24 cellular contexts compared by ENCODE assay signal in genomic region chr15:49844390-49844789, GRCh38.
DNase-seq lines count a peak whose midpoint lies in the region; ATAC-seq, FAIRE-seq and TF ChIP-seq lines count a peak whose summit lies in the region.
"Had no signal": no experiment of that assay in that cellular context is flagged by ENCODE, and none has a peak within 500 bp of the region (broad histone marks: within the 10 kb centered on the region; RNA-seq: fewer than 3 reads in every experiment).

No MANE protein-coding gene starts in this region.

- H3K14ac ChIP-seq in IMR-90 (replicated peaks; ENCODE audit: low read depth, low read length) = no peak overlapping the region

- peak overlapping the region in 1 of 2 experiments; percentile 35; a peak in 1 of 4 replicates for H4K8ac ChIP-seq in IMR-90 (ENCODE audit: low read depth in 2 of 2, low read length in 2 of 2)

- CTCF ChIA-PET in A549 (lab: Yijun Ruan, JAX) (interaction anchor here (1.0 to 1.3 kb wide), 3 partner anchors 10 to 14 kb away, joined by 3 read pairs; no protein-coding TSS in a partner anchor), IMR-90 (lab: Yijun Ruan, JAX) (no interaction called here)

- peaks cover under 1% of the 10 kb centered on the region for H3K9me3 Mint-ChIP-seq in endothelial cell (ENCODE audit: unreplicated experiment)

- dilution Hi-C loops in IMR-90 (cut with HindIII; ENCODE audit: low sequenced_read_pairs, unreplicated experiment) = no loop called here

- peak overlapping the region; percentile 32; the same call in 1 of the 2 replicates for H4K5ac ChIP-seq in IMR-90 (ENCODE audit: low read depth, low read length)

- H3K56ac ChIP-seq in IMR-90 (ENCODE audit: extremely low read depth, insufficient read depth, low read length) = no peak overlapping the region

- H2AK5ac ChIP-seq in IMR-90 (ENCODE audit: low read depth, low read length) = 0 out of 2 replicates have a peak overlapping the region, but pooled peaks have one; percentile 35

- peaks cover 9% of the 10 kb centered on the region for H3K27me3 Mint-ChIP-seq in endothelial cell (ENCODE audit: unreplicated experiment)
- H3K27me3 Mint-ChIP-seq: CD4-positive, CD25-positive, alpha-beta regulatory T cell had no signal

- no TSS peak for BruUV-seq in IMR-90 (replicated peaks; lab: Mats Ljungman, UMichigan)

- no peak for TF ChIP-seq RAD21 in A549 (conservative IDR thresholded peaks at IDR 0.05 in 1 of 2, IDR thresholded peaks at IDR 0.05 in 1 of 2)
- no peak for TF ChIP-seq RAD21 in IMR-90 (IDR thresholded peaks at IDR 0.05; ENCODE audit: low read length)

- H3K4me1 Mint-ChIP-seq in endothelial cell (ENCODE audit: unreplicated experiment) = no peaks in the 10 kb centered on the region
- H3K4me1 Mint-ChIP-seq: CD4-positive, CD25-positive, alpha-beta regulatory T cell; T-cell had no signal

- H3K4me1 ChIP-seq in A549 = peaks cover 33% of the 10 kb centered on the region
- peaks cover 15% of the 10 kb centered on the region for H3K4me1 ChIP-seq in IMR-90 (ENCODE audit: control insufficient read depth, insufficient read depth, low read length)
- H3K4me1 ChIP-seq in small intestine (ENCODE audit: control insufficient read depth in 2 of 2, insufficient read depth in 1 of 2, low read depth in 1 of 2, low read length in 1 of 2) = peaks cover 0 to 5% of the 10 kb centered on the region in 2 donors
- H3K4me1 ChIP-seq: BE2C had no signal

- DNase-seq in A549 (ENCODE audit: low read depth in 1 of 2, low spot score in 1 of 2) (no peak), IMR-90 (no peak), endothelial cell (ENCODE audit: low spot score) (no peak), small intestine (peak; percentile 88), C1 segment of cervical spinal cord (lab: John Stamatoyannopoulos, UW) (no peak)
- DNase-seq: BE2C; CD4-positive, CD25-positive, alpha-beta regulatory T cell; DMS153; GF-D8; Kasumi-1; MG63; NCI-H1417; NCI-H1694 treated with DMSO at 0.1 percent for 48 hours; NCI-H2081 treated with DMSO at 0.1 percent for 48 hours; NCI-H2171 treated with DMSO at 0.1 percent for 48 hours; NCI-H446 treated with DMSO at 0.1 percent for 48 hours; SIG-M5; T-cell had no signal

- intact Hi-C loops in IMR-90 (cut with micrococcal nuclease) = no loop called here

- H3K27ac ChIP-seq in A549 (peak overlapping the region; percentile 89 to 90; a peak in 5 of 6 replicates), IMR-90 (ENCODE audit: insufficient read depth, low read length) (no peak overlapping the region), small intestine (ENCODE audit: low read depth in 1 of 2, low read length in 1 of 2) (no peak overlapping the region)

- no peak overlapping the region for H3K23ac ChIP-seq in IMR-90 (ENCODE audit: low read depth, low read length)

- H3K9ac ChIP-seq in IMR-90 (ENCODE audit: low read depth, low read length) = no peak overlapping the region

- no peaks in the 10 kb centered on the region for H3K36me3 ChIP-seq in IMR-90 (ENCODE audit: control insufficient read depth, insufficient read depth, low read length)
- H3K36me3 ChIP-seq in small intestine (ENCODE audit: control insufficient read depth in 2 of 2, insufficient read depth in 2 of 2, low read length in 2 of 2) = no peaks in the 10 kb centered on the region
- H3K36me3 ChIP-seq: BE2C, MG63 had no signal

- H4K91ac ChIP-seq in IMR-90 (ENCODE audit: insufficient read depth, low read depth, low read length) = 0 out of 2 replicates have a peak overlapping the region, but pooled peaks have one; percentile 6

- no peak overlapping the region for H2AK9ac ChIP-seq in IMR-90 (replicated peaks; ENCODE audit: low read depth, low read length, poor library complexity)

- no peaks in the 10 kb centered on the region for H3K79me1 ChIP-seq in IMR-90 (ENCODE audit: low read depth in 1 of 2, low read length in 2 of 2)

- TF ChIP-seq CTCF in A549 (IDR thresholded peaks at IDR 0.05) (no peak), IMR-90 (conservative IDR thresholded peaks at IDR 0.05; ENCODE audit: low read depth, low read length) (no peak), endothelial cell (IDR thresholded peaks at IDR 0.05; ENCODE audit: unreplicated experiment) (no peak)

- no peak for TF ChIP-seq POLR2A in A549 (IDR thresholded peaks at IDR 0.05; ENCODE audit: low read length)
- TF ChIP-seq POLR2A in IMR-90 (IDR thresholded peaks at IDR 0.05; ENCODE audit: low read depth, low read length) = no peak

- ATAC-seq in A549 (no peak), IMR-90 (ENCODE audit: low read depth) (no peak), HG03520 (IDR thresholded peaks at IDR 0.05; ENCODE audit: unreplicated experiment) (no peak), GM21381 (IDR thresholded peaks at IDR 0.05; ENCODE audit: unreplicated experiment) (no peak)
- ATAC-seq: HCT116, SK-N-SH treated with all-trans-retinoic acid at 6 μM for 48 hours, T-cell had no signal

- no peak overlapping the region for H3K27ac Mint-ChIP-seq in endothelial cell (ENCODE audit: unreplicated experiment)
- H3K27ac Mint-ChIP-seq: CD4-positive, CD25-positive, alpha-beta regulatory T cell; T-cell had no signal

- H2AFZ ChIP-seq in IMR-90 (replicated peaks; ENCODE audit: low read length, poor library complexity) = no peak overlapping the region

- no peaks in the 10 kb centered on the region; the same call in 1 of the 2 replicates for H4K20me1 ChIP-seq in IMR-90 (ENCODE audit: insufficient read depth, low read length)

- POLR2A ChIA-PET in A549 (lab: Yijun Ruan, JAX) (no interaction called here), IMR-90 (lab: Charles Lee; ENCODE audit: unreplicated experiment) (no interaction called here)

- no peak overlapping the region for H2BK5ac ChIP-seq in IMR-90 (ENCODE audit: low read depth, low read length, poor library complexity, severe bottlenecking)

- H3K36me3 Mint-ChIP-seq in endothelial cell (ENCODE audit: low read depth, unreplicated experiment) = peaks cover 57% of the 10 kb centered on the region
- H3K36me3 Mint-ChIP-seq: CD4-positive, CD25-positive, alpha-beta regulatory T cell; T-cell had no signal

- H2BK15ac ChIP-seq in IMR-90 (ENCODE audit: low read depth, low read length) = peak overlapping the region; percentile 69; the same call in 1 of the 3 replicates

- TF ChIP-seq EP300 in A549 (IDR thresholded peaks at IDR 0.05) = no peak

- H3K9me3 ChIP-seq in A549 (peaks cover 33% of the 10 kb centered on the region), IMR-90 (ENCODE audit: control insufficient read depth, insufficient read depth, low read length) (peaks cover 5% of the 10 kb centered on the region), small intestine (ENCODE audit: control insufficient read depth, low read depth) (no peaks in the 10 kb centered on the region)
- H3K9me3 ChIP-seq: BE2C had no signal

- H2BK20ac ChIP-seq in IMR-90 (ENCODE audit: low read depth, low read length) = no peak overlapping the region; the same call in 1 of the 2 replicates

- in situ Hi-C loops in IMR-90 (cut with MboI; ENCODE audit: low sequenced_read_pairs) = no loop called here

- H3K4ac ChIP-seq in IMR-90 (ENCODE audit: low read depth, low read length) = no peak overlapping the region

- 78% methylated on average over 7 of the region's 7 CpGs for WGBS in A549 (ENCODE audit: missing lambda C conversion rate)
- 96% methylated on average over 4 of the region's 7 CpGs; no CpG with 5 or more reads in 1 of the 2 experiments for WGBS in IMR-90 (ENCODE audit: extremely low coverage in 2 of 2, insufficient read length in 1 of 2), 2 experiments
- WGBS in small intestine, 3 donors = 14 to 70% (median 41%) methylated on average over 7 of the region's 7 CpGs

- H3K4me2 ChIP-seq in A549 = no peak overlapping the region
- no peak overlapping the region for H3K4me2 ChIP-seq in IMR-90 (ENCODE audit: low read depth, low read length)

- no peak overlapping the region for H3K4me3 ChIP-seq in A549
- H3K4me3 ChIP-seq in IMR-90 (ENCODE audit: insufficient read depth, low read depth, low read length) = no peak overlapping the region
- H3K4me3 ChIP-seq in small intestine (ENCODE audit: low read depth in 1 of 2, low read length in 2 of 2) = no peak overlapping the region
- H3K4me3 ChIP-seq: MG63 had no signal

- peak overlapping the region; percentile 52; the same call in 1 of the 2 replicates for H3K18ac ChIP-seq in IMR-90 (ENCODE audit: low read depth, low read length)

- H2BK120ac ChIP-seq in IMR-90 (ENCODE audit: low read depth, low read length) = 0 out of 2 replicates have a peak overlapping the region, but pooled peaks have one; percentile 0

- H3K9me1 ChIP-seq in IMR-90 (ENCODE audit: insufficient read depth, low read length) = peaks cover 5% of the 10 kb centered on the region; the same call in 1 of the 2 replicates

- H3K27me3 ChIP-seq in IMR-90 (ENCODE audit: control insufficient read depth, insufficient read depth, low read length) (no peaks in the 10 kb centered on the region), small intestine (ENCODE audit: control insufficient read depth in 2 of 2, insufficient read depth in 2 of 2, low read length in 2 of 2) (no peaks in the 10 kb centered on the region)
- H3K27me3 ChIP-seq: BE2C, MG63 had no signal

- H3K4me3 Mint-ChIP-seq in endothelial cell (ENCODE audit: unreplicated experiment) = peak overlapping the region; percentile 71
- H3K4me3 Mint-ChIP-seq: CD4-positive, CD25-positive, alpha-beta regulatory T cell; T-cell had no signal

- FAIRE-seq in A549 (lab: Jason Lieb, UNC) = no peak
- no peak for FAIRE-seq in small intestine (lab: Jason Lieb, UNC)
- FAIRE-seq: GM19239, H1 had no signal

TF ChIP-seq in A549, 52 proteins besides CTCF, POLR2A, EP300 and RAD21:
- TF ChIP-seq NR3C1 (IDR thresholded peaks at IDR 0.05) (no peak), ZFP36 (IDR thresholded peaks at IDR 0.05; ENCODE audit: borderline replicate concordance, partially characterized antibody) (peak; percentile 54)

TF ChIP-seq in IMR-90, 13 proteins besides CTCF, POLR2A, EP300 and RAD21:
- TF ChIP-seq BHLHE40 (IDR thresholded peaks at IDR 0.05; ENCODE audit: low read depth, low read length) (no peak), MAZ (IDR thresholded peaks at IDR 0.05; ENCODE audit: borderline replicate concordance, low read depth, low read length) (no peak), FOS (IDR thresholded peaks at IDR 0.05; ENCODE audit: low read depth, low read length) (no peak)

Comparison
In these comparisons a context has a peak if more than half of its experiments do, and no peak if none do; other contexts are left out.
1. H3K27ac ChIP-seq: peak in A549 (2 of 2); none in IMR-90 (single experiment) and small intestine (0 of 2).